ENCODE assay signal across 7 cellular contexts in the genomic region with DNA sequence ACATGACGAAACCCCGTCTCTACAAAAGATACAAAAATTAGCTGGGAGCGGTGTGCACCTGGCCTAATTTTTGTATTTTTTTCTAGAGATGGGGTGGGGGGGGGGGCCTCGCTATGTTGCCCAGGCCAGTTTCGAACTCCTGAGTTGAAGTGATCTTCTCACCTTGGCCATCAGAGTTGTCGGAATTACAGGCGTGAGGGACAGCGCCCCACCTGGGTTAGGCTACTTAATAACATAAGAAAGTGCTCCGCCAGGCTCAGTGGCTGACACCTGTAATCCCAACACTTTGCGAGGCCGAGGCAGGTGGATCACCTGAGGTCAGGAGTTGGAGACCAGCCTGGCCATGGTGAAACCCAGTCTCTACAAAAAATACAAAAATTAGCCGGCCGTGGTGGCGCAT.
A peak's percentile ranks its signal among the peaks of the same experiment; 100 is the strongest.
DNase-seq lines count a peak whose midpoint lies in the region; TF ChIP-seq lines count a peak whose summit lies in the region.
"Not testable (repeated sequence)": the region's sequence is repeated elsewhere in the genome, so short reads cannot be mapped to it uniquely, and the experiment has no call there.

No MANE protein-coding gene starts in this region.

- H3K79me2 ChIP-seq in OCI-LY3 (ENCODE audit: low read length), result peaks cover 11% of the 10 kb centered on the region

- not testable (repeated sequence) for H3K9me3 Mint-ChIP-seq in activated T-cell treated with anti-CD3 and anti-CD28 coated beads, Interleukin-2, amount 50 U/mL, for 24 hours

- not testable (repeated sequence) for TF ChIP-seq CTCF in GM12864 (IDR thresholded peaks at IDR 0.05; ENCODE audit: low read depth, low read length, missing control alignments); OCI-LY3 (IDR thresholded peaks at IDR 0.05; ENCODE audit: low read depth, low read length); colonic mucosa (IDR thresholded peaks at IDR 0.05); left ventricle myocardium inferior (IDR thresholded peaks at IDR 0.05; ENCODE audit: borderline replicate concordance)

- H4K20me1 ChIP-seq in OCI-LY3 (ENCODE audit: insufficient read depth, low read length), result not testable (repeated sequence)

- intact Hi-C loops in colonic mucosa (cut with DNase I); left ventricle myocardium inferior (cut with micrococcal nuclease): not testable (repeated sequence)

- not testable (repeated sequence) for H3K27ac ChIP-seq in OCI-LY3 (ENCODE audit: low read length); colonic mucosa; mucosa of rectum (ENCODE audit: low read depth in 2 of 2, low read length in 2 of 2)
- peak overlapping the region; percentile 87 for H3K27ac ChIP-seq in left ventricle myocardium inferior (replicated peaks)

- peak overlapping the region; percentile 37 for H3K27ac Mint-ChIP-seq in activated T-cell treated with anti-CD3 and anti-CD28 coated beads, Interleukin-2, amount 50 U/mL, for 24 hours

- H3K27me3 ChIP-seq in OCI-LY3 (ENCODE audit: low read depth, low read length); colonic mucosa; left ventricle myocardium inferior (ENCODE audit: low read depth); mucosa of rectum (ENCODE audit: control insufficient read depth in 2 of 2, insufficient read depth in 2 of 2, low read length in 2 of 2); skeletal muscle satellite cell (ENCODE audit: control insufficient read depth, insufficient read depth, low read length): not testable (repeated sequence)

- H3K4me1 ChIP-seq in OCI-LY3 (ENCODE audit: low read length); colonic mucosa; left ventricle myocardium inferior; mucosa of rectum (ENCODE audit: control insufficient read depth in 2 of 2, insufficient read depth in 2 of 2, low read length in 2 of 2); skeletal muscle satellite cell (ENCODE audit: control insufficient read depth, insufficient read depth, low read length): not testable (repeated sequence)

- not testable (repeated sequence) for H3K36me3 Mint-ChIP-seq in activated T-cell treated with anti-CD3 and anti-CD28 coated beads, Interleukin-2, amount 50 U/mL, for 24 hours (ENCODE audit: low read depth)

- H3K9ac ChIP-seq in OCI-LY3 (ENCODE audit: low read length) (peak overlapping the region; percentile 76), skeletal muscle satellite cell (ENCODE audit: low read depth, low read length) (peak overlapping the region; percentile 81)
- H3K9ac ChIP-seq in colonic mucosa (ENCODE audit: low read depth in 2 of 2, low read length in 2 of 2); mucosa of rectum (ENCODE audit: low read depth in 1 of 2, low read length in 2 of 2): not testable (repeated sequence)

- H3K4me3 Mint-ChIP-seq in activated T-cell treated with anti-CD3 and anti-CD28 coated beads, Interleukin-2, amount 50 U/mL, for 24 hours, result peak overlapping the region; percentile 95

- H3K9me3 ChIP-seq in OCI-LY3 (ENCODE audit: insufficient read depth, low read length); colonic mucosa; left ventricle myocardium inferior (replicated peaks); mucosa of rectum (ENCODE audit: control insufficient read depth in 2 of 2, low read length in 2 of 2); skeletal muscle satellite cell (replicated peaks; ENCODE audit: low read length): not testable (repeated sequence)

- H3K27me3 Mint-ChIP-seq in activated T-cell treated with anti-CD3 and anti-CD28 coated beads, Interleukin-2, amount 50 U/mL, for 24 hours, result not testable (repeated sequence)

- not testable (repeated sequence) for H3K36me3 ChIP-seq in OCI-LY3 (replicated peaks; ENCODE audit: low read depth, low read length); colonic mucosa; left ventricle myocardium inferior; mucosa of rectum (ENCODE audit: control insufficient read depth in 2 of 2, insufficient read depth in 2 of 2, low read length in 2 of 2); skeletal muscle satellite cell (ENCODE audit: insufficient read depth, low read length)

- peak overlapping the region; percentile 70 for H3K4me2 ChIP-seq in OCI-LY3 (ENCODE audit: low read length)
- H3K4me2 ChIP-seq in skeletal muscle satellite cell (ENCODE audit: low read length), result peak overlapping the region; percentile 74

- DNase-seq in GM12864 (ENCODE audit: low read depth); activated T-cell treated with anti-CD3 and anti-CD28 coated beads, Interleukin-2, amount 50 U/mL, for 24 hours; colonic mucosa; left ventricle myocardium inferior: not testable (repeated sequence)

- H3K4me3 ChIP-seq in GM12864 (ENCODE audit: low read depth, low read length), result peak overlapping the region; percentile 60
- H3K4me3 ChIP-seq in OCI-LY3 (ENCODE audit: low read length), result peak overlapping the region; percentile 71
- H3K4me3 ChIP-seq in colonic mucosa, result peak overlapping the region; percentile 48
- peak overlapping the region; percentile 71 for H3K4me3 ChIP-seq in left ventricle myocardium inferior
- peak overlapping the region; percentile 66 to 88 for H3K4me3 ChIP-seq in mucosa of rectum (ENCODE audit: low read length in 2 of 2)
- peak overlapping the region; percentile 74 for H3K4me3 ChIP-seq in skeletal muscle satellite cell (ENCODE audit: low read length)

- not testable (repeated sequence) for H2AFZ ChIP-seq in OCI-LY3 (ENCODE audit: low read depth, low read length)

- peaks cover 15% of the 10 kb centered on the region for H3K4me1 Mint-ChIP-seq in activated T-cell treated with anti-CD3 and anti-CD28 coated beads, Interleukin-2, amount 50 U/mL, for 24 hours (ENCODE audit: low read depth)
